Comparison of ENCODE assay signal across 10 cellular contexts in the genomic region with DNA sequence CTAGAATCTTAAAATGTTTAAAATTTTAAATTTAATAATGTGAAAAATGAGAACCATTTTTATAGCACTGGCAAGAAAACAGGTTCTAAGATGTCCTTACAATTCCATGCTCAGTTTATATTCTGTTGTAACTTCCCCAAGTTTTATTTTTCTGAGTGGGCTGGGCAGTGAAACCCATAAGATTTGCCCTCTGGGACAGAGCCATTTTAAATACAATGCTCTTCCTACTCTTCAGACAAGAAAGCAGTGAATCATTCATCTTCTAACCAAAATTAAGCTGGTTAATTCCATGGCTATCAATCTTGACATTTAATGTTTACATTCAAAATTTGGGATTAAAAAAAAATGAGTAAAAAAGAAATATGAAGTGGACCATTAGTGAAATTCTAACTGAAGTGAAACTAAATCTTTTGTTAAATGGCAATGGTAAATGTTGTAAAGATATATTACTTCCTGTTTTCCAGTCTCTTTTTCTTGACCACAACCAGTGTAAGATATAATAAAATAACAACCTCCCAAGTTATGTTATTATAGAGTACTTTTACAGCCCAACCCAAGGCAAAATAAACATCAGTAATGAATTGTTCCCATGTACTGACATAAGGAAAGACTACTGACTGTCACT. TPM values are rescaled to one million over a fixed set of nuclear protein-coding genes. Genes with fewer than 3 reads are reported as not detected.
DNase-seq lines count a peak whose midpoint lies in the region; ATAC-seq, FAIRE-seq and TF ChIP-seq lines count a peak whose summit lies in the region.
"Had no signal": no experiment of that assay in that cellular context is flagged by ENCODE, and none has a peak within 500 bp of the region (broad histone marks: within the 10 kb centered on the region; RNA-seq: fewer than 3 reads in every experiment).

No MANE protein-coding gene starts in this region.

- H3K27ac ChIP-seq in PC-3 (ENCODE audit: low read length): peak overlapping the region; percentile 64

- H3K9me3 ChIP-seq in PC-3 (ENCODE audit: low read length): no peaks in the 10 kb centered on the region

- H3K36me3 Mint-ChIP-seq in effector memory CD8-positive, alpha-beta T cell (ENCODE audit: insufficient read depth): no peaks in the 10 kb centered on the region
- H3K36me3 Mint-ChIP-seq in progenitor cell of endocrine pancreas (ENCODE audit: insufficient read depth): no peaks in the 10 kb centered on the region

- peaks cover 0 to 13% of the 10 kb centered on the region in 2 donors for H3K4me1 Mint-ChIP-seq in effector memory CD8-positive, alpha-beta T cell (ENCODE audit: low read depth in 2 of 2)
- peaks cover 37% of the 10 kb centered on the region for H3K4me1 Mint-ChIP-seq in progenitor cell of endocrine pancreas (ENCODE audit: low read depth)

- H3K4me3 ChIP-seq in PC-3 (ENCODE audit: low read length): no peak overlapping the region

- H3K27me3 Mint-ChIP-seq in effector memory CD8-positive, alpha-beta T cell: no peaks in the 10 kb centered on the region
- H3K27me3 Mint-ChIP-seq in progenitor cell of endocrine pancreas: peaks cover 55% of the 10 kb centered on the region

- FAIRE-seq in islet of Langerhans (lab: Jason Lieb, UNC): peak; percentile 92

- BruUV-seq in PC-3 (replicated peaks; lab: Mats Ljungman, UMichigan): no TSS peak

- POLR2A ChIA-PET in PC-3 (lab: Charles Lee; ENCODE audit: unreplicated experiment): interaction anchor here (0.5 kb wide), 1 partner anchor 227 kb away, joined by 3 read pairs; no protein-coding TSS in a partner anchor

- peaks cover 0 to 3% of the 10 kb centered on the region in 2 donors for H3K9me3 Mint-ChIP-seq in effector memory CD8-positive, alpha-beta T cell
- no peaks in the 10 kb centered on the region for H3K9me3 Mint-ChIP-seq in progenitor cell of endocrine pancreas (ENCODE audit: low read depth)

- H3K4me1 ChIP-seq in PC-3 (ENCODE audit: insufficient read depth, low read length): peaks cover 27% of the 10 kb centered on the region

- TF ChIP-seq CTCF in PC-3 (conservative IDR thresholded peaks at IDR 0.05; ENCODE audit: low read depth, low read length) (no peak), progenitor cell of endocrine pancreas (IDR thresholded peaks at IDR 0.05; ENCODE audit: unreplicated experiment) (no peak)

- no peaks in the 10 kb centered on the region for H3K36me3 ChIP-seq in PC-3 (ENCODE audit: low read depth, low read length)

- H3K79me2 ChIP-seq in PC-3 (ENCODE audit: low read length): no peaks in the 10 kb centered on the region

- no peak for TF ChIP-seq POLR2A in GM18505 (IDR thresholded peaks at IDR 0.05; ENCODE audit: borderline replicate concordance, extremely low read depth, insufficient read depth, insufficient read length)

- ATAC-seq in GM18505 (IDR thresholded peaks at IDR 0.05; ENCODE audit: unreplicated experiment): peak; percentile 52
- ATAC-seq in HG02840 (IDR thresholded peaks at IDR 0.05; ENCODE audit: low FRiP score, unreplicated experiment): peak; percentile 39
- ATAC-seq in PC-3: peak; percentile 80
- no peak for ATAC-seq in effector memory CD8-positive, alpha-beta T cell (replicated peaks)
- ATAC-seq in Right ventricle myocardium superior (ENCODE audit: poor library complexity): no peak

- intact Hi-C loops in PC-3 (cut with micrococcal nuclease) (no loop called here), Right ventricle myocardium superior (cut with DNase I) (no loop called here)

- no peaks in the 10 kb centered on the region for H3F3A ChIP-seq in PC-3 (ENCODE audit: low read length, unreplicated experiment)

- no peak overlapping the region for H3K4me3 Mint-ChIP-seq in effector memory CD8-positive, alpha-beta T cell
- H3K4me3 Mint-ChIP-seq in progenitor cell of endocrine pancreas (ENCODE audit: low read depth): no peak overlapping the region
- H3K4me3 Mint-ChIP-seq: activated CD4-positive, alpha-beta T cell treated with anti-CD3 and anti-CD28 coated beads for 36 hours had no signal

- no peaks in the 10 kb centered on the region for H3K9me2 ChIP-seq in PC-3 (replicated peaks; ENCODE audit: low read length)

- H3K4me2 ChIP-seq in PC-3 (ENCODE audit: low read length): peak overlapping the region; percentile 36

- CTCF ChIA-PET in PC-3 (lab: Charles Lee): no interaction called here

- no peaks in the 10 kb centered on the region for H4K20me1 ChIP-seq in PC-3 (ENCODE audit: low read length)

- H3K27ac Mint-ChIP-seq in effector memory CD8-positive, alpha-beta T cell: no peak overlapping the region
- H3K27ac Mint-ChIP-seq in progenitor cell of endocrine pancreas: no peak overlapping the region
- H3K27ac Mint-ChIP-seq: activated CD4-positive, alpha-beta T cell treated with anti-CD3 and anti-CD28 coated beads for 36 hours had no signal

- no peaks in the 10 kb centered on the region for H3K27me3 ChIP-seq in PC-3 (ENCODE audit: low read length)

- H2AFZ ChIP-seq in PC-3 (ENCODE audit: low read length): no peak overlapping the region; the same call in 1 of the 2 replicates

- no peak overlapping the region for H3K9ac ChIP-seq in PC-3 (ENCODE audit: low read length)

- DNase-seq in PC-3 (peak; percentile 25), progenitor cell of endocrine pancreas (ENCODE audit: low spot score, unreplicated experiment) (no peak), Right ventricle myocardium superior (no peak)
- DNase-seq in activated T-cell treated with anti-CD3 and anti-CD28 coated beads, Interleukin-2, amount 50 U/mL, for 1 hour: no peak
- DNase-seq in effector memory CD8-positive, alpha-beta T cell: no peak
- DNase-seq: activated CD4-positive, alpha-beta T cell treated with anti-CD3 and anti-CD28 coated beads for 36 hours; dermis blood vessel endothelial cell had no signal

RNA-seq across cellular contexts. Expression of a gene that starts 37.2 kb away (rescaled TPM):
- total RNA-seq in PC-3 (2014; rRNA removed) (12.1 and 16.2 TPM in 2 replicates), progenitor cell of endocrine pancreas (55.2 and 63.1 TPM in 2 replicates), Right ventricle myocardium superior (3.1 TPM)

Comparison
In these comparisons a context has a peak if more than half of its experiments do, and no peak if none do; other contexts are left out.
1. ATAC-seq: peak in GM18505 (single experiment), HG02840 (single experiment) and PC-3 (single experiment); none in effector memory CD8-positive, alpha-beta T cell (single experiment) and Right ventricle myocardium superior (single experiment).